1 cellular context compared by ENCODE assay signal in the genomic region with DNA sequence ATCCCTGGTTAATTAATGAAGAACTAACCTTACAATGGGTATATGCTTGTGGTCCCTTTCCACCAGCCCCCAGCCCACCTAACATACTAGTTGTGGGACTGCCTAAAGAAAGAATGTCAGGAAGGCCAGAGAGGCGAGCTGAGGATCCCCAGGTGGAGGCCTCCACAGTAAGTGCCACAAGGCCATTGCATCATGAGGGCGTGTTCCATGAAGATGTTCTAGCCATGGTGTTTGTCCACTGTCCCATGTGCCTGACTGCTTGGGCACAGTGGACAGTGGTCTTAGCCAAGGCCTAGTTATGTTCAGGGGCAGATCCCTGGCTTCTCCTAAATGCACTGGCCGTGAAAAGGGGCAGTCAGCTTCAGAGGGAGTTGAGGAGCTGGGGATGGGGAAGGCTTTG.
TF ChIP-seq lines count a peak whose summit lies in the region.

No MANE protein-coding gene starts in this region.

TF ChIP-seq in HepG2, 621 proteins besides CTCF, POLR2A, EP300 and RAD21:
- TF ChIP-seq BRF2 (CRISPR knock-in tag; IDR thresholded peaks at IDR 0.05), result no peak
- TF ChIP-seq ZNF282 (IDR thresholded peaks at IDR 0.05; ENCODE audit: partially characterized antibody), result no peak
- TF ChIP-seq ARNT (IDR thresholded peaks at IDR 0.05), result no peak
- TF ChIP-seq SMAD1 (CRISPR knock-in tag; IDR thresholded peaks at IDR 0.05; ENCODE audit: borderline replicate concordance, low read depth), result no peak
- TF ChIP-seq TAF15 (IDR thresholded peaks at IDR 0.05; ENCODE audit: low read depth, low read length, poor library complexity, severe bottlenecking), result no peak
- TF ChIP-seq FUBP1 (CRISPR knock-in tag; IDR thresholded peaks at IDR 0.05; ENCODE audit: borderline replicate concordance), result no peak
- TF ChIP-seq CEBPB (IDR thresholded peaks at IDR 0.05; ENCODE audit: borderline replicate concordance, low read depth, low read length), result peak; percentile 38; the same call in 1 of the 2 replicates
- TF ChIP-seq, protein P1, sequence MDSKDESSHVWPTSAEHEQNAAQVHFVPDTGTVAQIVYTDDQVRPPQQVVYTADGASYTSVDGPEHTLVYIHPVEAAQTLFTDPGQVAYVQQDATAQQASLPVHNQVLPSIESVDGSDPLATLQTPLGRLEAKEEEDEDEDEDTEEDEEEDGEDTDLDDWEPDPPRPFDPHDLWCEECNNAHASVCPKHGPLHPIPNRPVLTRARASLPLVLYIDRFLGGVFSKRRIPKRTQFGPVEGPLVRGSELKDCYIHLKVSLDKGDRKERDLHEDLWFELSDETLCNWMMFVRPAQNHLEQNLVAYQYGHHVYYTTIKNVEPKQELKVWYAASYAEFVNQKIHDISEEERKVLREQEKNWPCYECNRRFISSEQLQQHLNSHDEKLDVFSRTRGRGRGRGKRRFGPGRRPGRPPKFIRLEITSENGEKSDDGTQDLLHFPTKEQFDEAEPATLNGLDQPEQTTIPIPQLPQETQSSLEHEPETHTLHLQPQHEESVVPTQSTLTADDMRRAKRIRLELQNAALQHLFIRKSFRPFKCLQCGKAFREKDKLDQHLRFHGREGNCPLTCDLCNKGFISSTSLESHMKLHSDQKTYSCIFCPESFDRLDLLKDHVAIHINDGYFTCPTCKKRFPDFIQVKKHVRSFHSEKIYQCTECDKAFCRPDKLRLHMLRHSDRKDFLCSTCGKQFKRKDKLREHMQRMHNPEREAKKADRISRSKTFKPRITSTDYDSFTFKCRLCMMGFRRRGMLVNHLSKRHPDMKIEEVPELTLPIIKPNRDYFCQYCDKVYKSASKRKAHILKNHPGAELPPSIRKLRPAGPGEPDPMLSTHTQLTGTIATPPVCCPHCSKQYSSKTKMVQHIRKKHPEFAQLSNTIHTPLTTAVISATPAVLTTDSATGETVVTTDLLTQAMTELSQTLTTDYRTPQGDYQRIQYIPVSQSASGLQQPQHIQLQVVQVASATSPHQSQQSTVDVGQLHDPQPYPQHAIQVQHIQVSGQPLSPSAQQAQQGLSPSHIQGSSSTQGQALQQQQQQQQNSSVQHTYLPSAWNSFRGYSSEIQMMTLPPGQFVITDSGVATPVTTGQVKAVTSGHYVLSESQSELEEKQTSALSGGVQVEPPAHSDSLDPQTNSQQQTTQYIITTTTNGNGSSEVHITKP (CRISPR knock-in tag; IDR thresholded peaks at IDR 0.05; ENCODE audit: low read depth), result no peak
